Comparison of ENCODE assay signal across 1 cellular context in genomic region chr6:131948692-131949614, GRCh38.
A peak's percentile ranks its signal among the peaks of the same experiment; 100 is the strongest.
TF ChIP-seq lines count a peak whose summit lies in the region.

No MANE protein-coding gene starts in this region.

TF ChIP-seq in SK-N-SH, 30 proteins besides CTCF, POLR2A, EP300 and RAD21 (continued from another document):
- TF ChIP-seq, protein P1, sequence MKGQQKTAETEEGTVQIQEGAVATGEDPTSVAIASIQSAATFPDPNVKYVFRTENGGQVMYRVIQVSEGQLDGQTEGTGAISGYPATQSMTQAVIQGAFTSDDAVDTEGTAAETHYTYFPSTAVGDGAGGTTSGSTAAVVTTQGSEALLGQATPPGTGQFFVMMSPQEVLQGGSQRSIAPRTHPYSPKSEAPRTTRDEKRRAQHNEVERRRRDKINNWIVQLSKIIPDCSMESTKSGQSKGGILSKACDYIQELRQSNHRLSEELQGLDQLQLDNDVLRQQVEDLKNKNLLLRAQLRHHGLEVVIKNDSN (IDR thresholded peaks at IDR 0.05; ENCODE audit: borderline replicate concordance, low read depth): no peak
- TF ChIP-seq PBX3 (IDR thresholded peaks at IDR 0.05) (peak; percentile 28; the same call in 1 of the 2 replicates), NFIC (IDR thresholded peaks at IDR 0.05; ENCODE audit: borderline replicate concordance) (peak; percentile 62; the same call in 1 of the 2 replicates), RFX5 (IDR thresholded peaks at IDR 0.05; ENCODE audit: low read length) (no peak), JUND (IDR thresholded peaks at IDR 0.05) (0 out of 2 replicates have a peak, but pooled peaks have one; percentile 1), GABPA (IDR thresholded peaks at IDR 0.05; ENCODE audit: low read depth) (no peak)
- TF ChIP-seq, protein P2, sequence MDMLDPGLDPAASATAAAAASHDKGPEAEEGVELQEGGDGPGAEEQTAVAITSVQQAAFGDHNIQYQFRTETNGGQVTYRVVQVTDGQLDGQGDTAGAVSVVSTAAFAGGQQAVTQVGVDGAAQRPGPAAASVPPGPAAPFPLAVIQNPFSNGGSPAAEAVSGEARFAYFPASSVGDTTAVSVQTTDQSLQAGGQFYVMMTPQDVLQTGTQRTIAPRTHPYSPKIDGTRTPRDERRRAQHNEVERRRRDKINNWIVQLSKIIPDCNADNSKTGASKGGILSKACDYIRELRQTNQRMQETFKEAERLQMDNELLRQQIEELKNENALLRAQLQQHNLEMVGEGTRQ (IDR thresholded peaks at IDR 0.05; ENCODE audit: borderline replicate concordance, low read depth, low read length): no peak
